In the genomic region with DNA sequence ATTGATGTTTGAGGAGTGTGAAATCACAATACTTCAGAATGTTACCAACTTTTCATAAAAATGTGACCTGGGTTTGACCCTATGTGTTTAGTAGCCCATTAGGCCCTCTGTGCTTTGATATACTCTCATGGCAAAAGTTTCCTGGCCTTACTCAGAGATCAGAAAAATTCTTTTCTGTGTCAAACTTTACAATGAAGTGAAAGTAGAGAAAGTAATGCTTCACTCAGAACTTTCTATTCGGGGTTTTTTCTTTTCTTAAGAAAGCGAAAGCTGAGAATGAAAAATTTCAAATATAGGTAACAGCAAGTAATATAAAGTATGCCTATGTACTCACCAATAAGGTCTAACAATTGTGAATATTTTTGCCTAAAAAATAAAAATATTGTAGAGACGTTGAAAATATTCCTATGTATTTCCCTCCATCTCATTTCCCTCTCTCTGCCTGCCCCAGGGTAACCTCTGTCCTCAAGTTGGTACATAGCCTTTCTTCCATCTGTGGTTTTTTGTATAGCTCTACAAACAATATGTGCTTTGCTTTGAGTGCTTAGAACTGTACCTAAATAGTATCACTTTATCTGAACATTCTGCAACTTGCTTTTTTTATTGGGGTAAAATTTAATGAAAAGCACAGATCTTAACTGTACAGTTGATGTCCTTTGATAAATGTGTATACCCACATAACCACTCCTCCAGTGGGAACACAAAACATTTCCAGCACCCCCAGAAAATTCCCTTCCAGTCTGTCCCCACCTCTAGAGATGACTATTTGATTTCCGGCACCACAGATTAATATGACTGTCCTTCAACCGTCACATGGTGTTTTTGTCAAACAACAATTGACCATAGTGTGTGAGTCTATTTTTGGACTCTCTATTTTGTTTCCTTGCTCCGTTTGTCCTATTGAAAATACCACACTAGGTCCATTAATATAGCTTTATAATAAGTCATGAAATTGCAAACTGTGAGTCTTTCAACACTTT, we compare ENCODE assay signal across 14 cellular contexts. TPM values are rescaled to one million over a fixed set of nuclear protein-coding genes. Genes with fewer than 3 reads are reported as not detected.
DNase-seq lines count a peak whose midpoint lies in the region; ATAC-seq, FAIRE-seq and TF ChIP-seq lines count a peak whose summit lies in the region.
"Had no signal": no experiment of that assay in that cellular context is flagged by ENCODE, and none has a peak within 500 bp of the region (broad histone marks: within the 10 kb centered on the region; RNA-seq: fewer than 3 reads in every experiment).

No MANE protein-coding gene starts in this region.

- no peaks in the 10 kb centered on the region for H3K9me2 ChIP-seq in OCI-LY7 (ENCODE audit: insufficient read depth, low read length)

- no peak for TF ChIP-seq RAD21 in HepG2 (CRISPR knock-in tag; IDR thresholded peaks at IDR 0.05)

- no peak for ATAC-seq in HepG2
- ATAC-seq in right lobe of liver = no peak
- peak; percentile 47 for ATAC-seq in GM21737 (IDR thresholded peaks at IDR 0.05; ENCODE audit: unreplicated experiment)
- ATAC-seq in HG03520 (IDR thresholded peaks at IDR 0.05; ENCODE audit: unreplicated experiment) = no peak
- no peak for ATAC-seq in GM18520 (IDR thresholded peaks at IDR 0.05; ENCODE audit: unreplicated experiment)
- ATAC-seq: gastroesophageal sphincter, SK-N-SH treated with all-trans-retinoic acid at 6 μM for 48 hours had no signal

- no peak for FAIRE-seq in HepG2 (lab: Jason Lieb, UNC)

- H4K20me1 ChIP-seq in HepG2 (ENCODE audit: insufficient read depth, low read length) (no peaks in the 10 kb centered on the region), OCI-LY7 (ENCODE audit: insufficient read depth, low read length) (no peaks in the 10 kb centered on the region)

- in situ Hi-C loops in HepG2 (cut with HindIII; ENCODE audit: extremely low pct_ligation_motif_present, low pct_unique_long_range_greater_than_20kb) = no loop called here

- H3K4me3 ChIP-seq in HepG2 (replicated peaks in 1 of 3; ENCODE audit: insufficient read depth in 1 of 3, low read depth in 2 of 3, low read length in 3 of 3) (no peak overlapping the region), right lobe of liver (no peak overlapping the region), OCI-LY7 (ENCODE audit: low read depth, low read length, poor library complexity, severe bottlenecking) (no peak overlapping the region)
- H3K4me3 ChIP-seq: gastroesophageal sphincter had no signal

- DNase-seq in HepG2 (ENCODE audit: low spot score) (no peak), right lobe of liver (no peak), OCI-LY7 (ENCODE audit: low spot score) (no peak), epidermal melanocyte (ENCODE audit: insufficient read length, low spot score) (no peak), cortex of kidney (lab: John Stamatoyannopoulos, UW) (no peak)
- DNase-seq: DMS153, kidney, NCI-H2171, WERI-Rb-1 had no signal

- H3K36me3 ChIP-seq in HepG2 (replicated peaks in 1 of 2; ENCODE audit: control insufficient read depth in 1 of 2, insufficient read depth in 2 of 2, low read length in 2 of 2) (no peaks in the 10 kb centered on the region), right lobe of liver (no peaks in the 10 kb centered on the region), OCI-LY7 (ENCODE audit: insufficient read depth, low read length) (no peaks in the 10 kb centered on the region; the same call in 1 of the 2 replicates)
- H3K36me3 ChIP-seq: gastroesophageal sphincter, WERI-Rb-1 had no signal

- TF ChIP-seq EP300 in HepG2 (IDR thresholded peaks at IDR 0.05; ENCODE audit: low read depth in 2 of 2, low read length in 2 of 2) (no peak), HepG2 (CRISPR knock-in tag; IDR thresholded peaks at IDR 0.05; ENCODE audit: borderline replicate concordance) (no peak)

- POLR2A ChIA-PET in HepG2 (lab: Yijun Ruan, JAX) (no interaction called here), OCI-LY7 (lab: Charles Lee) (interaction anchor here (0.6 to 1.0 kb wide), 3 partner anchors 12 to 501 kb away, joined by 3 read pairs; no protein-coding TSS in a partner anchor)

- BruUV-seq in HepG2 (replicated peaks; lab: Mats Ljungman, UMichigan) = no TSS peak
- BruUV-seq in OCI-LY7 (replicated peaks; lab: Mats Ljungman, UMichigan) = no TSS peak

- 28% methylated on average over 6 of the region's 6 CpGs for WGBS in HepG2 (ENCODE audit: low lambda C conversion rate)
- 57% methylated on average over 6 of the region's 6 CpGs for WGBS in right lobe of liver (ENCODE audit: insufficient coverage, low coverage, low lambda C conversion rate, missing lambda C conversion rate)

- TF ChIP-seq POLR2A in HepG2 (IDR thresholded peaks at IDR 0.05; ENCODE audit: insufficient read depth in 1 of 2, low read depth in 2 of 2, low read length in 2 of 2) (no peak), right lobe of liver (IDR thresholded peaks at IDR 0.05) (no peak)

- intact Hi-C loops in HepG2 (cut with micrococcal nuclease; ENCODE audit: unreplicated experiment) (no loop called here), right lobe of liver (cut with DNase I) (no loop called here), OCI-LY7 (cut with micrococcal nuclease; ENCODE audit: unreplicated experiment) (no loop called here)

- H3K9me3 ChIP-seq in HepG2 (ENCODE audit: low read length) (no peaks in the 10 kb centered on the region), right lobe of liver (no peaks in the 10 kb centered on the region), OCI-LY7 (ENCODE audit: low read length) (peaks cover 5% of the 10 kb centered on the region; the same call in 1 of the 2 replicates)

- H3K27ac ChIP-seq in HepG2 (ENCODE audit: extremely low read length, insufficient read depth, low read length) (no peak overlapping the region), right lobe of liver (no peak overlapping the region), OCI-LY7 (ENCODE audit: low read depth, low read length, poor library complexity, severe bottlenecking) (no peak overlapping the region)
- H3K27ac ChIP-seq: gastroesophageal sphincter, WERI-Rb-1 had no signal

- H2AFZ ChIP-seq in HepG2 (ENCODE audit: low read length) = peak overlapping the region; percentile 8
- peak overlapping the region; percentile 40 for H2AFZ ChIP-seq in OCI-LY7 (ENCODE audit: low read length)

- H3K4me1 ChIP-seq in HepG2 (ENCODE audit: insufficient read depth, low read length) = no peaks in the 10 kb centered on the region
- H3K4me1 ChIP-seq in right lobe of liver = no peaks in the 10 kb centered on the region
- peaks cover 49% of the 10 kb centered on the region for H3K4me1 ChIP-seq in OCI-LY7 (ENCODE audit: insufficient read depth, low read length, poor library complexity, severe bottlenecking)
- H3K4me1 ChIP-seq: gastroesophageal sphincter had no signal

- H3K4me2 ChIP-seq in HepG2 (ENCODE audit: low read depth, low read length) (no peak overlapping the region), OCI-LY7 (ENCODE audit: low read length) (no peak overlapping the region)

- H3K79me2 ChIP-seq in HepG2 (ENCODE audit: insufficient read depth, low read length) (no peaks in the 10 kb centered on the region), OCI-LY7 (ENCODE audit: insufficient read depth, low read depth, low read length) (no peaks in the 10 kb centered on the region)

- H3K27me3 ChIP-seq in HepG2 (ENCODE audit: control insufficient read depth in 1 of 2, insufficient read depth in 2 of 2, low read length in 2 of 2) = no peaks in the 10 kb centered on the region
- no peaks in the 10 kb centered on the region for H3K27me3 ChIP-seq in right lobe of liver

- H3K9ac ChIP-seq in HepG2 (ENCODE audit: insufficient read depth, low read depth, low read length) = no peak overlapping the region

- CTCF ChIA-PET in HepG2 (lab: Yijun Ruan, JAX; ENCODE audit: low intra/inter-chr PET ratio, low total read pairs) = no interaction called here
- CTCF ChIA-PET in OCI-LY7 (lab: Charles Lee; ENCODE audit: unreplicated experiment) = no interaction called here

- TF ChIP-seq CTCF in HepG2 (CRISPR knock-in tag; IDR thresholded peaks at IDR 0.05) (no peak), right lobe of liver (IDR thresholded peaks at IDR 0.05) (no peak), OCI-LY7 (conservative IDR thresholded peaks at IDR 0.05; ENCODE audit: low read length) (no peak)

TF ChIP-seq in HepG2, 621 proteins besides CTCF, POLR2A, EP300 and RAD21 (continues in another document):
- TF ChIP-seq ZNF577 (CRISPR knock-in tag; IDR thresholded peaks at IDR 0.05; ENCODE audit: borderline replicate concordance, low read depth) = no peak
- TF ChIP-seq KLF9 (CRISPR knock-in tag; IDR thresholded peaks at IDR 0.05; ENCODE audit: low read depth) = no peak
- TF ChIP-seq KAT2B (IDR thresholded peaks at IDR 0.05; ENCODE audit: borderline replicate concordance, low read depth, low read length) = no peak

RNA-seq across cellular contexts. Expression of gene ACKR3, which starts 10.3 kb away (rescaled TPM):
- total RNA-seq in HepG2 (2016; rRNA removed; fragmentation: Illumina TruSeq; extraction: Trizol) (not detected in 2 replicates), right lobe of liver (10 to 100 TPM in 2 of 6 experiments, 1 to 10 TPM in 3, under 1 TPM in 1; 0.66 to 57.0 (median 4.7) TPM), OCI-LY7 (2022) (0.33 and 0.46 TPM in 2 replicates)
- not detected in 2 replicates for total RNA-seq in HepG2 (2016; cell fraction: cytosol; rRNA removed; fragmentation: Illumina TruSeq; extraction: Trizol; ENCODE audit: low read depth)
- total RNA-seq in HepG2 (2016; cell fraction: insoluble cytoplasmic fraction; rRNA removed; fragmentation: Illumina TruSeq; extraction: Trizol) = not detected in 2 replicates
- not detected in 2 replicates for total RNA-seq in HepG2 (2016; cell fraction: membrane; rRNA removed; fragmentation: Illumina TruSeq; extraction: Trizol)
- total RNA-seq in HepG2 (2016; cell fraction: nucleus; rRNA removed; fragmentation: Illumina TruSeq; extraction: Trizol) = not detected in 2 replicates
- 0.04 TPM in 1 of 2 replicates, not detected in the other for polyA plus RNA-seq in HepG2 (2011; rRNA removed)
- polyA plus RNA-seq in HepG2 (2011; cell fraction: cytosol; rRNA removed) = 0.03 TPM in 1 of 2 replicates, not detected in the other
- polyA plus RNA-seq in HepG2 (2011; cell fraction: nucleus; rRNA removed) = 0.23 TPM in 1 of 2 replicates, not detected in the other
- polyA plus RNA-seq in HepG2 (2012) = not detected in 2 replicates
- polyA plus RNA-seq in HepG2 (2016; cell fraction: cytosol; fragmentation: Illumina TruSeq; extraction: Trizol; ENCODE audit: low read depth) = not detected in 2 replicates
- polyA plus RNA-seq in HepG2 (2016; cell fraction: insoluble cytoplasmic fraction; fragmentation: Illumina TruSeq; extraction: Trizol; ENCODE audit: low read depth) = not detected in 2 replicates
- polyA plus RNA-seq in HepG2 (2016; cell fraction: membrane; fragmentation: Illumina TruSeq; extraction: Trizol; ENCODE audit: low read depth) = not detected in 2 replicates
- not detected in 2 replicates for polyA plus RNA-seq in HepG2 (2016; cell fraction: nucleus; fragmentation: Illumina TruSeq; extraction: Trizol; ENCODE audit: insufficient read depth, low read depth)
- polyA minus RNA-seq in HepG2 (2011; rRNA and poly(A)+ RNA removed; ENCODE audit: low replicate concordance) = 9.1 TPM in 1 of 2 replicates, not detected in the other
- polyA minus RNA-seq in HepG2 (2011; cell fraction: cytosol; rRNA and poly(A)+ RNA removed) = not detected in 2 replicates
- not detected in 2 replicates for polyA minus RNA-seq in HepG2 (2011; cell fraction: nucleus; rRNA and poly(A)+ RNA removed)
- 1.5 and 2.1 TPM in 2 replicates for total RNA-seq in OCI-LY7 (2014; rRNA removed; shearing (Covaris generic))
